In genomic region chr21:38659936-38660332, GRCh38 we compare ENCODE assay signal across 13 cellular contexts.
DNase-seq lines count a peak whose midpoint lies in the region; ATAC-seq and TF ChIP-seq lines count a peak whose summit lies in the region.
"Had no signal": no experiment of that assay in that cellular context is flagged by ENCODE, and none has a peak within 500 bp of the region (broad histone marks: within the 10 kb centered on the region; RNA-seq: fewer than 3 reads in every experiment).

No MANE protein-coding gene starts in this region.

- ATAC-seq in CD4-positive, alpha-beta T cell (ENCODE audit: poor library complexity): no peak
- ATAC-seq in HG03457 (IDR thresholded peaks at IDR 0.05; ENCODE audit: unreplicated experiment): no peak

- peaks cover 12% of the 10 kb centered on the region for H3K4me1 Mint-ChIP-seq in CD4-positive, alpha-beta T cell (ENCODE audit: low read depth)
- H3K4me1 Mint-ChIP-seq in endothelial cell (ENCODE audit: unreplicated experiment): peaks cover 8% of the 10 kb centered on the region

- CTCF ChIA-PET in CD4-positive, alpha-beta T cell (lab: Charles Lee): no interaction called here

- H3K27ac ChIP-seq in CD4-positive, alpha-beta T cell (ENCODE audit: low read depth, low read length): no peak overlapping the region
- no peak overlapping the region for H3K27ac ChIP-seq in neutrophil
- H3K27ac ChIP-seq: cardiac muscle cell, KMS-11 had no signal

- H3K4me3 ChIP-seq in MG63 (peak overlapping the region; percentile 68), neutrophil (ENCODE audit: low read depth in 1 of 2, low read length in 1 of 2) (peak overlapping the region; percentile 50 to 63)

- no peaks in the 10 kb centered on the region for H3K9me3 ChIP-seq in CD4-positive, alpha-beta T cell (ENCODE audit: control insufficient read depth, low read length)
- H3K9me3 ChIP-seq in MG63 (no peaks in the 10 kb centered on the region), neutrophil (no peaks in the 10 kb centered on the region)

- DNase-seq in CD4-positive, alpha-beta T cell: no peak
- no peak for DNase-seq in MG63
- DNase-seq in endothelial cell (ENCODE audit: low spot score): no peak
- no peak for DNase-seq in NCI-H1417 treated with DMSO at 0.1 percent for 48 hours (lab: John Stamatoyannopoulos, UW)
- DNase-seq in stimulated activated CD4-positive, alpha-beta T cell treated with anti-CD3 and anti-CD28 coated beads, Interleukin-1b, Interleukin-23, amount 100 ng/mL, for 48 hours: no peak
- no peak for DNase-seq in effector CD4-positive, alpha-beta T cell
- DNase-seq: activated CD4-positive, alpha-beta T cell treated with anti-CD3 and anti-CD28 coated beads, Interleukin-2, amount 50 U/mL, for 1 hour; NCI-H226; SHP77 had no signal

- H3K27ac Mint-ChIP-seq in CD4-positive, alpha-beta T cell: no peak overlapping the region
- H3K27ac Mint-ChIP-seq in endothelial cell (ENCODE audit: unreplicated experiment): no peak overlapping the region

- peaks cover 18 to 19% of the 10 kb centered on the region in 2 experiments for H3K4me1 ChIP-seq in neutrophil (ENCODE audit: control insufficient read depth in 1 of 2, insufficient read depth in 1 of 2, low read depth in 1 of 2, low read length in 1 of 2)

- intact Hi-C loops in CD4-positive, alpha-beta T cell (cut with DNase I, micrococcal nuclease): no loop called here

- peaks cover 66% of the 10 kb centered on the region for H3K27me3 ChIP-seq in CD4-positive, alpha-beta T cell (ENCODE audit: control insufficient read depth, insufficient read depth, low read length)
- no peaks in the 10 kb centered on the region for H3K27me3 ChIP-seq in MG63
- peaks cover 99% of the 10 kb centered on the region for H3K27me3 ChIP-seq in neutrophil

- TF ChIP-seq CTCF in CD4-positive, alpha-beta T cell (IDR thresholded peaks at IDR 0.05): no peak
- TF ChIP-seq CTCF in endothelial cell (IDR thresholded peaks at IDR 0.05; ENCODE audit: unreplicated experiment) (no peak), neutrophil (IDR thresholded peaks at IDR 0.05) (no peak)

- no peaks in the 10 kb centered on the region for H3K9me3 Mint-ChIP-seq in CD4-positive, alpha-beta T cell
- H3K9me3 Mint-ChIP-seq in endothelial cell (ENCODE audit: unreplicated experiment): no peaks in the 10 kb centered on the region

- no peaks in the 10 kb centered on the region for H3K36me3 Mint-ChIP-seq in CD4-positive, alpha-beta T cell (ENCODE audit: low read depth)
- H3K36me3 Mint-ChIP-seq in endothelial cell (ENCODE audit: low read depth, unreplicated experiment): peaks cover 6% of the 10 kb centered on the region

- peak overlapping the region; percentile 51 for H3K4me3 Mint-ChIP-seq in CD4-positive, alpha-beta T cell
- peak overlapping the region; percentile 92 for H3K4me3 Mint-ChIP-seq in endothelial cell (ENCODE audit: unreplicated experiment)

- POLR2A ChIA-PET in CD4-positive, alpha-beta T cell (lab: Charles Lee): no interaction called here

- peaks cover 73% of the 10 kb centered on the region for H3K27me3 Mint-ChIP-seq in CD4-positive, alpha-beta T cell
- peaks cover 8% of the 10 kb centered on the region for H3K27me3 Mint-ChIP-seq in endothelial cell (ENCODE audit: unreplicated experiment)

- H3K36me3 ChIP-seq in MG63 (0 out of 2 replicates have a peak, but pooled peaks cover 2% of the 10 kb centered on the region), neutrophil (no peaks in the 10 kb centered on the region)
- H3K36me3 ChIP-seq: cardiac muscle cell had no signal
